In genomic region chr1:240712014-240712731, GRCh38 we compare ENCODE assay signal across 26 cellular contexts.
DNase-seq lines count a peak whose midpoint lies in the region; ATAC-seq and TF ChIP-seq lines count a peak whose summit lies in the region.
"Had no signal": no experiment of that assay in that cellular context is flagged by ENCODE, and none has a peak within 500 bp of the region (broad histone marks: within the 10 kb centered on the region; RNA-seq: fewer than 3 reads in every experiment).

No MANE protein-coding gene starts in this region.

- CTCF ChIA-PET in HEK293 (lab: Yijun Ruan, JAX): interaction anchor here (0.7 kb wide), 1 partner anchor 680 kb away, joined by 5 read pairs; no protein-coding TSS in a partner anchor

- ATAC-seq in GM21526 (IDR thresholded peaks at IDR 0.05; ENCODE audit: low FRiP score, unreplicated experiment): no peak
- ATAC-seq: activated CD8-positive, alpha-beta memory T cell treated with anti-CD3 and anti-CD28 coated beads, Interleukin-2, amount 10 ng/mL, durations not matched to agents 7 days and 5 days; activated T-cell treated with anti-CD3 and anti-CD28 coated beads, Interleukin-2, amount 50 U/mL, for 72 hours had no signal

- no peaks in the 10 kb centered on the region for H3K9me3 Mint-ChIP-seq in chondrocyte (ENCODE audit: low read depth)

- POLR2A ChIA-PET in HEK293 (lab: Yijun Ruan, JAX): interaction anchor here (0.7 kb wide), 1 partner anchor 805 kb away, joined by 5 read pairs; no protein-coding TSS in a partner anchor

- peaks cover 2% of the 10 kb centered on the region for H3K36me3 Mint-ChIP-seq in chondrocyte (ENCODE audit: low read depth)
- H3K36me3 Mint-ChIP-seq: activated CD8-positive, alpha-beta memory T cell treated with anti-CD3 and anti-CD28 coated beads, Interleukin-2, amount 10 ng/mL, durations not matched to agents 7 days and 5 days; naive B cell had no signal

- H3K27ac ChIP-seq in HEK293 (ENCODE audit: extremely low read depth, low read depth, low read length): no peak overlapping the region
- H3K27ac ChIP-seq: BLaER1, left ventricle myocardium inferior, WERI-Rb-1 had no signal

- no peaks in the 10 kb centered on the region for H3K36me3 ChIP-seq in HEK293 (ENCODE audit: control insufficient read depth in 2 of 2, insufficient read depth in 1 of 2, low read length in 2 of 2)
- H3K36me3 ChIP-seq: BLaER1, left ventricle myocardium inferior, WERI-Rb-1 had no signal

- H3K4me1 ChIP-seq in HEK293 (ENCODE audit: control insufficient read depth, insufficient read depth, low read length): no peaks in the 10 kb centered on the region
- H3K4me1 ChIP-seq: left ventricle myocardium inferior had no signal

- H3K27me3 Mint-ChIP-seq in chondrocyte (ENCODE audit: low read depth): no peaks in the 10 kb centered on the region
- H3K27me3 Mint-ChIP-seq: activated CD8-positive, alpha-beta memory T cell treated with anti-CD3 and anti-CD28 coated beads, Interleukin-2, amount 10 ng/mL, durations not matched to agents 7 days and 5 days; naive B cell; stimulated activated naive CD8-positive, alpha-beta T cell treated with anti-CD3 and anti-CD28 coated beads, Interleukin-15, Interleukin-2, amounts not matched to agents 100 ng/mL and 50 ng/mL, for 24 hours had no signal

- no peak for TF ChIP-seq CTCF in HEK293 (tag by site-specific recombination; IDR thresholded peaks at IDR 0.05)
- TF ChIP-seq CTCF in chondrocyte (IDR thresholded peaks at IDR 0.05): no peak

- peak overlapping the region; percentile 54 for H3K27ac Mint-ChIP-seq in chondrocyte (ENCODE audit: unreplicated experiment)
- H3K27ac Mint-ChIP-seq: activated CD8-positive, alpha-beta memory T cell treated with anti-CD3 and anti-CD28 coated beads, Interleukin-2, amount 10 ng/mL, durations not matched to agents 7 days and 5 days; activated T-cell treated with anti-CD3 and anti-CD28 coated beads, Interleukin-2, amount 50 U/mL, for 72 hours; naive B cell; stimulated activated naive CD8-positive, alpha-beta T cell treated with anti-CD3 and anti-CD28 coated beads, Interleukin-15, Interleukin-2, amounts not matched to agents 100 ng/mL and 50 ng/mL, for 24 hours; T-helper 2 cell treated with Interferon-gamma antibody and Interleukin-4, amounts not matched to agents 5 μg/mL and 100 μg/mL, for 36 hours had no signal

- no peak overlapping the region for H3K4me3 ChIP-seq in HEK293 (ENCODE audit: low read depth, low read length)
- H3K4me3 ChIP-seq: BLaER1, left ventricle myocardium inferior had no signal

- H3K4me3 Mint-ChIP-seq in chondrocyte (ENCODE audit: unreplicated experiment): no peak overlapping the region
- H3K4me3 Mint-ChIP-seq: activated CD8-positive, alpha-beta memory T cell treated with anti-CD3 and anti-CD28 coated beads, Interleukin-2, amount 10 ng/mL, durations not matched to agents 7 days and 5 days; activated T-cell treated with anti-CD3 and anti-CD28 coated beads, Interleukin-2, amount 50 U/mL, for 72 hours; naive B cell; stimulated activated naive CD8-positive, alpha-beta T cell treated with anti-CD3 and anti-CD28 coated beads, Interleukin-15, Interleukin-2, amounts not matched to agents 100 ng/mL and 50 ng/mL, for 24 hours; T-helper 2 cell treated with Interferon-gamma antibody and Interleukin-4, amounts not matched to agents 5 μg/mL and 100 μg/mL, for 36 hours had no signal

- DNase-seq in AG20443 (ENCODE audit: low spot score) (peak; percentile 55), chondrocyte (ENCODE audit: low spot score) (no peak), non-pigmented ciliary epithelial cell (ENCODE audit: low read depth) (peak; percentile 8), NCI-H1694 treated with DMSO at 0.1 percent for 48 hours (lab: John Stamatoyannopoulos, UW) (no peak), NCI-H748 (lab: John Stamatoyannopoulos, UW; ENCODE audit: unreplicated experiment) (no peak)
- DNase-seq: activated CD4-positive, alpha-beta T cell treated with anti-CD3 and anti-CD28 coated beads, Interleukin-2, amount 50 U/mL, for 1 hour; activated CD8-positive, alpha-beta memory T cell treated with anti-CD3 and anti-CD28 coated beads, Interleukin-2, amount 10 ng/mL, durations not matched to agents 7 days and 5 days; activated naive CD4-positive, alpha-beta T cell treated with anti-CD3 and anti-CD28 coated beads, Interleukin-2, amount 50 U/mL, for 16 hours; activated T-cell treated with anti-CD3 and anti-CD28 coated beads, Interleukin-2, amount 50 U/mL, for 72 hours; anterior cingulate cortex; COR-L47; foreskin melanocyte; GOT3; Kasumi-1; left ventricle myocardium inferior; naive B cell; NCI-H1694; NCI-H2227 treated with DMSO at 0.1 percent for 48 hours; NCI-H69; nucleus accumbens; WERI-Rb-1 had no signal

- H3K9me3 ChIP-seq in HEK293 (ENCODE audit: control insufficient read depth, insufficient read depth, low read depth, low read length): no peaks in the 10 kb centered on the region
- H3K9me3 ChIP-seq: left ventricle myocardium inferior had no signal

- peaks cover 26% of the 10 kb centered on the region for H3K4me1 Mint-ChIP-seq in chondrocyte (ENCODE audit: low read depth)
- H3K4me1 Mint-ChIP-seq: activated CD8-positive, alpha-beta memory T cell treated with anti-CD3 and anti-CD28 coated beads, Interleukin-2, amount 10 ng/mL, durations not matched to agents 7 days and 5 days had no signal

TF ChIP-seq in HEK293, 187 proteins besides CTCF, POLR2A, EP300 and RAD21:
- TF ChIP-seq TRIM28 (IDR thresholded peaks at IDR 0.05; ENCODE audit: borderline replicate concordance, low read length) (no peak), ZNF362 (tag by site-specific recombination; IDR thresholded peaks at IDR 0.05) (peak; percentile 56; the same call in 1 of the 2 replicates), FEZF1 (tag by site-specific recombination; IDR thresholded peaks at IDR 0.05) (peak; percentile 16; the same call in 1 of the 2 replicates)
TF ChIP-seq in HEK293: peak in this region for 2.

Comparison
In these comparisons a context has a peak if more than half of its experiments do, and no peak if none do; other contexts are left out.
1. DNase-seq: peak in AG20443 (single experiment) and non-pigmented ciliary epithelial cell (single experiment); none in chondrocyte (single experiment), NCI-H1694 treated with DMSO at 0.1 percent for 48 hours (single experiment) and NCI-H748 (single experiment).